Comparison of ENCODE assay signal across 9 cellular contexts in the genomic region with DNA sequence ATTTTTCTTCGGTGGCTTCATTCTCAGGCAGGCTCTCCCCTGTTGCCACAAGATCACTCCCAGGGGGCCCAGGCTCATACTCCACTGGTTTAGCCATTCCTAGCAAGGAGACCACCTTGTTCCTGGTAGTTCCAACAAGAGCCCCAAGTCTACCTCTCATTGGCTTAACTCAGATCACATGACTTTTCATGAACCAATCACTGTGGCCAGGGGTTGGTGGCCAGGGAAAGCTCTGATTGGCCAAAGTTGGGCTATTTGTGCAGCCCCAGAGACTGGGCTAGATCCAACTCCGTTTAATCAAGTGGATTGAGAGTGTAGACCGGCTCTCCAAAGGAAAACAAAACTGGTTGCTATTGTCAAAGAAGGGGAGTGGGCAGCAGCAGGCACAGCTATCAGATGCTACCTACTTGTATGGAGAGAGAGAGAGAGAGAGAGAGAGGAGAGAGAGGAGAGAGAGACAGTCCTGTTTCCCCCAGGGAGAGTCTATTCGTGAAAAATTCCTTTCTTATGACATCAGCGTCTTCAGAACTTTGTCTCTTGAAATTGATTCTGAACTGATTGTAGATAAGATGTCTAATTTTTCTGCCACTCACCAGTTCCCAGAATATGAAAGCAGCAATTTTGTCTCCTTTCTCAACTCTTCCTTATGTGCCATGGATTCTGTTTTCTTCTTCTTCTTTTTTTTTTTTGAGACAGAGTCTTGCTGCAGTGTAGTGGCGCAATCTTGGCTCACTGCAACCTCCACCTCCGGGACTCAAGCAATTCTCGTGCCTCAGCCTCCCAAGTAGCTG. TPM values are rescaled to one million over a fixed set of nuclear protein-coding genes. Genes with fewer than 3 reads are reported as not detected.
DNase-seq lines count a peak whose midpoint lies in the region; ATAC-seq and TF ChIP-seq lines count a peak whose summit lies in the region.
"Had no signal": no experiment of that assay in that cellular context is flagged by ENCODE, and none has a peak within 500 bp of the region (broad histone marks: within the 10 kb centered on the region; RNA-seq: fewer than 3 reads in every experiment).

No MANE protein-coding gene starts in this region.

- H3K14ac ChIP-seq in H9 (ENCODE audit: insufficient read depth, low read length), result no peak overlapping the region
- peak overlapping the region; percentile 20 for H3K14ac ChIP-seq in trophoblast cell (ENCODE audit: low read length)

- DNase-seq in H9, result peak; percentile 74
- DNase-seq in NCI-H82 treated with DMSO at 0.1 percent for 48 hours (lab: John Stamatoyannopoulos, UW; ENCODE audit: unreplicated experiment), result peak; percentile 55
- peak; percentile 42 for DNase-seq in dermis blood vessel endothelial cell
- peak; percentile 56 to 94 for DNase-seq in trophoblast cell
- no peak for DNase-seq in GM13976 (ENCODE audit: low spot score)
- no peak for DNase-seq in naive thymus-derived CD8-positive, alpha-beta T cell

- no CpG with 5 or more reads among the region's 8 CpGs for WGBS in H9 (ENCODE audit: extremely low coverage, insufficient read length, low lambda C conversion rate)
- no CpG with 5 or more reads among the region's 8 CpGs for WGBS in trophoblast cell (ENCODE audit: extremely low coverage, insufficient coverage, insufficient read length)

- no peak overlapping the region for H3K4me3 ChIP-seq in trophoblast cell (ENCODE audit: low read depth, low read length)

- H2BK12ac ChIP-seq in H9 (ENCODE audit: insufficient read length, low read depth, low read length) (no peak overlapping the region), trophoblast cell (ENCODE audit: low read length) (peak overlapping the region; percentile 74)

- no peaks in the 10 kb centered on the region for H3K23me2 ChIP-seq in H9 (ENCODE audit: insufficient read length, low read depth, low read length, poor library complexity, severe bottlenecking)

- no peak overlapping the region for H3T11ph ChIP-seq in H9 (ENCODE audit: low read length)

- no peaks in the 10 kb centered on the region; a peak in 1 of 5 replicates for H3K9me3 Mint-ChIP-seq in H9
- no peaks in the 10 kb centered on the region for H3K9me3 Mint-ChIP-seq in naive thymus-derived CD8-positive, alpha-beta T cell

- no peak overlapping the region for H4K8ac ChIP-seq in H9 (replicated peaks; ENCODE audit: insufficient read length, low read depth, low read length)
- H4K8ac ChIP-seq in trophoblast cell (ENCODE audit: low read depth, low read length), result peak overlapping the region; percentile 50

- H2BK120ac ChIP-seq in H9 (ENCODE audit: low read depth, low read length, poor library complexity, severe bottlenecking), result no peak overlapping the region
- no peak overlapping the region for H2BK120ac ChIP-seq in trophoblast cell (ENCODE audit: insufficient read depth, low read length, poor library complexity)

- H3K4ac ChIP-seq in H9 (ENCODE audit: low read depth, low read length) (no peak overlapping the region), trophoblast cell (ENCODE audit: low read depth, low read length) (peak overlapping the region; percentile 9)

- H3K4me2 ChIP-seq in H9 (ENCODE audit: insufficient read depth, insufficient read length, low read length), result no peak overlapping the region
- peak overlapping the region; percentile 27 for H3K4me2 ChIP-seq in trophoblast cell (ENCODE audit: low read length)

- no peaks in the 10 kb centered on the region for H3K4me1 ChIP-seq in H9 (ENCODE audit: insufficient read depth, low read length)
- peaks cover 10 to 11% of the 10 kb centered on the region in 2 experiments for H3K4me1 ChIP-seq in trophoblast cell (ENCODE audit: control insufficient read depth in 1 of 2, insufficient read depth in 2 of 2, low read length in 2 of 2)

- peaks cover 5 to 8% of the 10 kb centered on the region in 2 experiments for H3K4me1 Mint-ChIP-seq in H9
- H3K4me1 Mint-ChIP-seq in naive thymus-derived CD8-positive, alpha-beta T cell, result no peaks in the 10 kb centered on the region

- no peak overlapping the region for H2BK15ac ChIP-seq in H9 (ENCODE audit: low read depth, low read length)

- H3K9me3 ChIP-seq in H9 (ENCODE audit: control insufficient read depth, low read depth, low read length) (no peaks in the 10 kb centered on the region), trophoblast cell (ENCODE audit: insufficient read depth, low read depth, low read length) (no peaks in the 10 kb centered on the region)

- H3K27me3 ChIP-seq in H9 (ENCODE audit: insufficient read depth, low read length), result no peaks in the 10 kb centered on the region; the same call in 1 of the 2 replicates
- H3K27me3 ChIP-seq in trophoblast cell (ENCODE audit: insufficient read depth, low read length), result no peaks in the 10 kb centered on the region

- H3K79me2 ChIP-seq in H9 (ENCODE audit: insufficient read depth, low read length) (no peaks in the 10 kb centered on the region), trophoblast cell (ENCODE audit: control insufficient read depth, insufficient read depth, low read length, poor library complexity) (no peaks in the 10 kb centered on the region)

- H3K27me3 Mint-ChIP-seq in H9 (ENCODE audit: low read depth), result no peaks in the 10 kb centered on the region; the same call in none of the 2 replicates
- H3K27me3 Mint-ChIP-seq in naive thymus-derived CD8-positive, alpha-beta T cell, result peaks cover 0 to 3% (median 0%) of the 10 kb centered on the region in 5 donors

- H2BK5ac ChIP-seq in H9 (ENCODE audit: insufficient read length, low read length) (no peak overlapping the region), trophoblast cell (ENCODE audit: low read depth, low read length, poor library complexity) (peak overlapping the region; percentile 64)

- H3K27ac Mint-ChIP-seq in H9, result peak overlapping the region in 2 of 3 experiments; percentile 62 to 88; a peak in 4 of 7 replicates
- H3K27ac Mint-ChIP-seq in naive thymus-derived CD8-positive, alpha-beta T cell, result peak overlapping the region in 1 of 10 donors; percentile 32

- in situ Hi-C loops in GM13976 (cut with MboI; ENCODE audit: low sequenced_read_pairs, unreplicated experiment), result no loop called here

- H4K91ac ChIP-seq in H9 (ENCODE audit: insufficient read length, low read depth, low read length), result no peak overlapping the region
- peak overlapping the region; percentile 25 for H4K91ac ChIP-seq in trophoblast cell (ENCODE audit: low read depth, low read length)

- H2AFZ ChIP-seq in H9 (ENCODE audit: low read length) (peak overlapping the region; percentile 26), trophoblast cell (ENCODE audit: insufficient read depth, low read length, poor library complexity) (peak overlapping the region; percentile 11)

- TF ChIP-seq CTCF in H9 (conservative IDR thresholded peaks at IDR 0.05), result no peak
- TF ChIP-seq CTCF in GM13976 (IDR thresholded peaks at IDR 0.05; ENCODE audit: borderline replicate concordance, control extremely low read depth, extremely low read depth, insufficient read depth, missing control alignments), result no peak

- H3K9ac ChIP-seq in H9 (ENCODE audit: extremely low read depth, insufficient read length, low read length) (no peak overlapping the region), trophoblast cell (ENCODE audit: low read length) (no peak overlapping the region)

- peak overlapping the region; percentile 21 for H4K12ac ChIP-seq in trophoblast cell (ENCODE audit: low read depth, low read length)

- no peak overlapping the region for H3K56ac ChIP-seq in H9 (ENCODE audit: insufficient read length, low read depth, low read length)

- no peak overlapping the region for H3K23ac ChIP-seq in H9 (ENCODE audit: insufficient read length, low read depth, low read length)
- no peak overlapping the region for H3K23ac ChIP-seq in trophoblast cell (ENCODE audit: low read length)

- POLR2A ChIA-PET in naive thymus-derived CD8-positive, alpha-beta T cell (lab: Charles Lee), result no interaction called here

- no peak overlapping the region for H3K4me3 Mint-ChIP-seq in H9
- H3K4me3 Mint-ChIP-seq in naive thymus-derived CD8-positive, alpha-beta T cell, result no peak overlapping the region

- H4K5ac ChIP-seq in H9 (ENCODE audit: insufficient read length, low read depth, low read length), result no peak overlapping the region

- no peaks in the 10 kb centered on the region for H4K20me1 ChIP-seq in H9 (ENCODE audit: control insufficient read depth, insufficient read depth, insufficient read length)

- no peak overlapping the region for H2BK20ac ChIP-seq in H9 (ENCODE audit: low read depth, low read length, poor library complexity, severe bottlenecking)

- no peak overlapping the region for H3K18ac ChIP-seq in H9 (ENCODE audit: insufficient read length, low read depth, low read length)
- H3K18ac ChIP-seq in trophoblast cell (ENCODE audit: low read length), result peak overlapping the region; percentile 69

- no peak overlapping the region for H2AK5ac ChIP-seq in H9 (ENCODE audit: insufficient read length, low read length)
- H2AK5ac ChIP-seq in trophoblast cell (ENCODE audit: low read length), result peak overlapping the region; percentile 7

- H3K27ac ChIP-seq in H9 (ENCODE audit: insufficient read length, low read depth, low read length), result no peak overlapping the region
- peak overlapping the region; percentile 41 for H3K27ac ChIP-seq in trophoblast cell (ENCODE audit: low read depth, low read length)

- ATAC-seq in GM18520 (IDR thresholded peaks at IDR 0.05; ENCODE audit: unreplicated experiment) (no peak), HG03469 (IDR thresholded peaks at IDR 0.05; ENCODE audit: unreplicated experiment) (no peak)
- ATAC-seq in naive thymus-derived CD8-positive, alpha-beta T cell, result no peak

- no peaks in the 10 kb centered on the region for H3K36me3 ChIP-seq in trophoblast cell (ENCODE audit: control insufficient read depth in 1 of 2, insufficient read depth in 2 of 2, low read length in 2 of 2)

- no peaks in the 10 kb centered on the region for H3K36me3 Mint-ChIP-seq in H9 (ENCODE audit: insufficient read depth in 1 of 3, low read depth in 3 of 3)
- no peaks in the 10 kb centered on the region for H3K36me3 Mint-ChIP-seq in naive thymus-derived CD8-positive, alpha-beta T cell

- no peaks in the 10 kb centered on the region for H3K79me1 ChIP-seq in H9 (ENCODE audit: insufficient read depth, low read depth, low read length, poor library complexity, severe bottlenecking)
- peaks cover 4% of the 10 kb centered on the region for H3K79me1 ChIP-seq in trophoblast cell (ENCODE audit: low read length)

RNA-seq across cellular contexts. Expression of gene CEACAM19, which starts 5.9 kb away (rescaled TPM):
- total RNA-seq in H9 (2021), result 3.5 and 4.6 TPM in 2 replicates
- 0.47 and 0.85 TPM in 2 replicates for total RNA-seq in dermis blood vessel endothelial cell
- 1.6 and 1.7 TPM in 2 replicates for polyA plus RNA-seq in trophoblast cell (2013)
- total RNA-seq in naive thymus-derived CD8-positive, alpha-beta T cell, result 1 to 10 TPM; 1.9 to 3.6 TPM
- under 1 TPM in 1 of 3 donors, not detected in 2; 0.14 TPM for polyA plus RNA-seq in naive thymus-derived CD8-positive, alpha-beta T cell

RNA-seq across cellular contexts. Expression of gene CEACAM16, which starts 21.7 kb away (rescaled TPM):
- total RNA-seq in H9 (2021) (not detected in 2 replicates), dermis blood vessel endothelial cell (0.17 TPM in 1 of 2 replicates, not detected in the other)
- not detected in 2 replicates for polyA plus RNA-seq in trophoblast cell (2013)
- total RNA-seq in naive thymus-derived CD8-positive, alpha-beta T cell, result not detected
- polyA plus RNA-seq in naive thymus-derived CD8-positive, alpha-beta T cell, result not detected
- total RNA-seq: temporal lobe had no signal

RNA-seq across cellular contexts. Expression of gene PVR, which starts 33.5 kb away (rescaled TPM):
- total RNA-seq in H9 (2021), result 29.2 and 30.5 TPM in 2 replicates
- total RNA-seq in dermis blood vessel endothelial cell, result 95.7 and 104 TPM in 2 replicates
- polyA plus RNA-seq in trophoblast cell (2013), result 20.8 and 23.7 TPM in 2 replicates
- total RNA-seq in naive thymus-derived CD8-positive, alpha-beta T cell, result 1 to 10 TPM; 3.7 to 3.8 TPM
- 1 to 10 TPM in 1 of 3 donors, under 1 TPM in 2; 0.11 to 1.4 (median 0.37) TPM for polyA plus RNA-seq in naive thymus-derived CD8-positive, alpha-beta T cell

Comparison
In these comparisons a context has a peak if more than half of its experiments do, and no peak if none do; other contexts are left out.
1. DNase-seq: peak in H9 (single experiment), NCI-H82 treated with DMSO at 0.1 percent for 48 hours (single experiment), dermis blood vessel endothelial cell (single experiment) and trophoblast cell (2 of 2); none in GM13976 (single experiment) and naive thymus-derived CD8-positive, alpha-beta T cell (0 of 10).